Comparison of ENCODE assay signal across 8 cellular contexts in the genomic region with DNA sequence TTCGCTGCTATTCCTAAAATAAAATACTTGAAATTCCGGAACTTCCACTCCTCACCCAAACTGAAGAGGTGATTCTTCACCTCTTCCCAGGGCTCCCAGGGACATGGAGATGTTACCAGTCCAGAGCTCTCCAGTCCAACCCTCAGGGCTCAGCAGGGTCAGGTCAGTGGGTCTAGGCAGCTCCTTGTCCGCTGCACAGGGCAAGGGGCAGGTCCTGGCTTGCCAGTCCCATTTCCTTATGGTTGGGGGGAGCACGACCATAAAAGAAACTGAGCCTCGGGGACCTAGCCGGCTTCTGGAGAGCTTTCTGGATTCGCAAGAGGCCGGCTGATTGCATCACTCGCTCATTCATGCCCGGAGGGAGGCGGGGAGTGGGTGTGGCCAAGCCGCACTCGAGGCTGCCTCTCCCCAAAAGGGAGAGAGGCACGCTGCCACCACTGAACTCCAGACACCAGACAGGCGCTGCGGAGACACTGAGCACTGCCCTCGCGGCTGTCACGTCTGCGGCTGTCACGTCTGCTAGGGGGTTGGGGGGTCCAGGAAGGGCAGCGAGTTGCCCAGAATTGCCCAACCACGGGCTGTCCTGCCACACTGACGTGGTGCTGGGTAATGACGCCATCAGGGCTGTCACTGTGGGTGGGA. TPM values are rescaled to one million over a fixed set of nuclear protein-coding genes. Genes with fewer than 3 reads are reported as not detected.
DNase-seq lines count a peak whose midpoint lies in the region; ATAC-seq and TF ChIP-seq lines count a peak whose summit lies in the region.

No MANE protein-coding gene starts in this region.

- CTCF ChIA-PET in activated CD4-positive, alpha-beta T cell treated with anti-CD3 and anti-CD28 coated beads, Interleukin-2, amount 10 ng/mL, durations not matched to agents 7 days and 5 days (lab: Charles Lee): interaction anchor here (0.5 to 5.3 kb wide), 4 partner anchors 17 to 75 kb away, joined by 4 to 62 read pairs (median 10); a partner anchor contains a TSS

- peak overlapping the region; percentile 57 for H3K4me3 ChIP-seq in choroid plexus epithelial cell (ENCODE audit: low read depth, low read length)

- H3K27me3 Mint-ChIP-seq in activated CD4-positive, alpha-beta T cell treated with anti-CD3 and anti-CD28 coated beads, Interleukin-2, amount 10 ng/mL, durations not matched to agents 7 days and 5 days: no peaks in the 10 kb centered on the region

- ATAC-seq in HG02588 (IDR thresholded peaks at IDR 0.05; ENCODE audit: unreplicated experiment) (peak; percentile 42), left lobe of liver (peak; percentile 63)

- H3K4me1 Mint-ChIP-seq in activated CD4-positive, alpha-beta T cell treated with anti-CD3 and anti-CD28 coated beads, Interleukin-2, amount 10 ng/mL, durations not matched to agents 7 days and 5 days: peaks cover 69% of the 10 kb centered on the region

- H3K36me3 Mint-ChIP-seq in activated CD4-positive, alpha-beta T cell treated with anti-CD3 and anti-CD28 coated beads, Interleukin-2, amount 10 ng/mL, durations not matched to agents 7 days and 5 days (ENCODE audit: low read depth): peaks cover 29% of the 10 kb centered on the region

- peak overlapping the region; percentile 61 for H3K4me3 Mint-ChIP-seq in activated CD4-positive, alpha-beta T cell treated with anti-CD3 and anti-CD28 coated beads, Interleukin-2, amount 10 ng/mL, durations not matched to agents 7 days and 5 days

- POLR2A ChIA-PET in activated CD4-positive, alpha-beta T cell treated with anti-CD3 and anti-CD28 coated beads, Interleukin-2, amount 10 ng/mL, durations not matched to agents 7 days and 5 days (lab: Charles Lee): no interaction called here

- peak; percentile 62 for DNase-seq in DMS53 treated with DMSO at 0.1 percent for 48 hours (lab: John Stamatoyannopoulos, UW; ENCODE audit: unreplicated experiment)
- peak; percentile 90 for DNase-seq in NCI-H460 (ENCODE audit: extremely low read depth, low read depth)
- DNase-seq in activated CD4-positive, alpha-beta T cell treated with anti-CD3 and anti-CD28 coated beads, Interleukin-2, amount 10 ng/mL, durations not matched to agents 7 days and 5 days: peak; percentile 94
- peak; percentile 91 for DNase-seq in choroid plexus epithelial cell (ENCODE audit: low read depth)
- DNase-seq in left lobe of liver (ENCODE audit: low spot score): peak; percentile 94
- DNase-seq in stimulated activated CD4-positive, alpha-beta T cell treated with anti-CD3 and anti-CD28 coated beads, Interleukin-2, amount 100 ng/mL, for 48 hours: peak; percentile 81 to 83
- no peak for DNase-seq in NCI-H146 treated with DMSO at 0.1 percent for 48 hours (lab: John Stamatoyannopoulos, UW; ENCODE audit: unreplicated experiment)

- peak overlapping the region; percentile 94 for H3K27ac Mint-ChIP-seq in activated CD4-positive, alpha-beta T cell treated with anti-CD3 and anti-CD28 coated beads, Interleukin-2, amount 10 ng/mL, durations not matched to agents 7 days and 5 days

- no peak for TF ChIP-seq CTCF in choroid plexus epithelial cell (conservative IDR thresholded peaks at IDR 0.05; ENCODE audit: low read depth, low read length)

- H3K9me3 Mint-ChIP-seq in activated CD4-positive, alpha-beta T cell treated with anti-CD3 and anti-CD28 coated beads, Interleukin-2, amount 10 ng/mL, durations not matched to agents 7 days and 5 days: no peaks in the 10 kb centered on the region

RNA-seq across cellular contexts. Expression of a gene that starts 15.8 kb away (rescaled TPM):
- total RNA-seq in NCI-H460 (2014; rRNA removed; shearing (Covaris generic)): 222 and 239 TPM in 2 replicates
- polyA plus RNA-seq in NCI-H460 (2014; cell fraction: nucleus; rRNA removed): 144 and 176 TPM in 2 replicates
- total RNA-seq in activated CD4-positive, alpha-beta T cell treated with anti-CD3 and anti-CD28 coated beads, Interleukin-2, amount 10 ng/mL, durations not matched to agents 7 days and 5 days: 10 to 100 TPM; 73.1 to 77.1 TPM
- 13.4 TPM for total RNA-seq in left lobe of liver
